17 cellular contexts compared by ENCODE assay signal in genomic region chr3:127787966-127788365, GRCh38. TPM values are rescaled to one million over a fixed set of nuclear protein-coding genes. Genes with fewer than 3 reads are reported as not detected.
A peak's percentile ranks its signal among the peaks of the same experiment; 100 is the strongest.
DNase-seq lines count a peak whose midpoint lies in the region; ATAC-seq, FAIRE-seq and TF ChIP-seq lines count a peak whose summit lies in the region.
"Had no signal": no experiment of that assay in that cellular context is flagged by ENCODE, and none has a peak within 500 bp of the region (broad histone marks: within the 10 kb centered on the region; RNA-seq: fewer than 3 reads in every experiment).

No MANE protein-coding gene starts in this region.

- WGBS in right cardiac atrium = 38% methylated on average over 4 of the region's 4 CpGs

- H3K4me1 ChIP-seq in right cardiac atrium (ENCODE audit: control insufficient read depth, insufficient read depth, low read length) (peaks cover 24% of the 10 kb centered on the region), skeletal muscle tissue (ENCODE audit: control insufficient read depth in 3 of 3, insufficient read depth in 3 of 3, low read length in 3 of 3) (peaks cover 85 to 91% (median 91%) of the 10 kb centered on the region in 3 donors)

- H3K27me3 ChIP-seq in AG04450 (ENCODE audit: control insufficient read depth, insufficient read depth, low read length) = no peaks in the 10 kb centered on the region
- no peaks in the 10 kb centered on the region for H3K27me3 ChIP-seq in right cardiac atrium (ENCODE audit: control insufficient read depth, insufficient read depth)
- H3K27me3 ChIP-seq in skeletal muscle tissue (ENCODE audit: control insufficient read depth in 3 of 3, insufficient read depth in 3 of 3, low read length in 3 of 3) = no peaks in the 10 kb centered on the region
- H3K27me3 ChIP-seq: SJSA1 had no signal

- H3K27ac ChIP-seq in AG04450 (ENCODE audit: low read depth, low read length) = peak overlapping the region; percentile 21
- peak overlapping the region; percentile 88 for H3K27ac ChIP-seq in angular gyrus (ENCODE audit: low read depth, low read length)
- H3K27ac ChIP-seq in right cardiac atrium (ENCODE audit: low read length) = peak overlapping the region; percentile 71
- H3K27ac ChIP-seq in skeletal muscle tissue (ENCODE audit: low read depth, low read length) = peak overlapping the region; percentile 77
- H3K27ac ChIP-seq: SJSA1 had no signal

- no peak overlapping the region for H3K4me3 ChIP-seq in AG04450 (ENCODE audit: low read depth, low read length)
- no peak overlapping the region for H3K4me3 ChIP-seq in right cardiac atrium (ENCODE audit: low read length)
- H3K4me3 ChIP-seq in skeletal muscle tissue (ENCODE audit: low read length in 3 of 3) = peak overlapping the region; percentile 45 to 66 (median 54)
- H3K4me3 ChIP-seq: SJSA1 had no signal

- H3K9ac ChIP-seq in skeletal muscle tissue (ENCODE audit: low read depth in 1 of 3, low read length in 3 of 3) = peak overlapping the region; percentile 61 to 81 (median 63)

- TF ChIP-seq CTCF in AG04450 (IDR thresholded peaks at IDR 0.05; ENCODE audit: low read depth, low read length) = no peak

- no peak for DNase-seq in AG04450 (ENCODE audit: low read depth, low spot score)
- no peak for DNase-seq in right cardiac atrium
- DNase-seq in GM12891 (ENCODE audit: insufficient read length, low spot score) = no peak
- DNase-seq in kidney glomerular epithelial cell (lab: John Stamatoyannopoulos, UW) = no peak
- DNase-seq: EL, endodermal cell, HCEC 1CT, naive B cell, NCI-H1436 treated with DMSO at 0.1 percent for 48 hours, NCI-H524 had no signal

- ATAC-seq in right cardiac atrium (no peak), GM19455 (IDR thresholded peaks at IDR 0.05; ENCODE audit: unreplicated experiment) (no peak), GM21360 (IDR thresholded peaks at IDR 0.05; ENCODE audit: unreplicated experiment) (no peak)
- ATAC-seq: activated CD4-positive, CD25-positive, alpha-beta regulatory T cell treated with anti-CD3 and anti-CD28 coated beads, Interleukin-2, amount 50 U/mL, for 24 hours; activated T-helper 17 cell treated with anti-CD3 and anti-CD28 coated beads, Interleukin-2, amount 50 U/mL, for 72 hours had no signal

- POLR2A ChIA-PET in AG04450 (lab: Yijun Ruan, JAX) = no interaction called here

- intact Hi-C loops in right cardiac atrium (cut with DNase I) = no loop called here

- FAIRE-seq in GM12891 (lab: Jason Lieb, UNC) = no peak

- H3K36me3 ChIP-seq in skeletal muscle tissue (ENCODE audit: control insufficient read depth in 3 of 3, insufficient read depth in 3 of 3, low read length in 3 of 3) = peaks cover 0 to 3% (median 0%) of the 10 kb centered on the region in 3 donors

- CTCF ChIA-PET in AG04450 (lab: Charles Lee) = interaction anchor here (0.9 kb wide), 1 partner anchor 9 kb away, joined by 3 read pairs; no protein-coding TSS in a partner anchor

- TF ChIP-seq POLR2A in GM12891 (IDR thresholded peaks at IDR 0.05; ENCODE audit: low read depth, low read length) = no peak

- H3K9me3 ChIP-seq in AG04450 (ENCODE audit: control insufficient read depth, insufficient read depth, low read length) (no peaks in the 10 kb centered on the region), right cardiac atrium (ENCODE audit: control insufficient read depth, low read length) (no peaks in the 10 kb centered on the region), skeletal muscle tissue (ENCODE audit: control insufficient read depth in 3 of 3, low read length in 3 of 3) (no peaks in the 10 kb centered on the region)
- H3K9me3 ChIP-seq: SJSA1 had no signal

TF ChIP-seq in GM12891, 5 proteins besides CTCF, POLR2A, EP300 and RAD21:
- TF ChIP-seq POU2F2 (IDR thresholded peaks at IDR 0.05; ENCODE audit: low read depth, low read length) = no peak
- TF ChIP-seq POLR2AphosphoS5 (IDR thresholded peaks at IDR 0.05; ENCODE audit: low read depth, low read length) = no peak
- TF ChIP-seq PAX5 (IDR thresholded peaks at IDR 0.05; ENCODE audit: insufficient read depth, low read length, severe bottlenecking) = no peak
- TF ChIP-seq SPI1 (IDR thresholded peaks at IDR 0.05; ENCODE audit: low read depth, low read length) = no peak
- no peak for TF ChIP-seq TAF1 (IDR thresholded peaks at IDR 0.05; ENCODE audit: low read depth, low read length)
TF ChIP-seq in GM12891: peak in this region for 0.

RNA-seq across cellular contexts. Expression of gene MGLL, which starts 34.3 kb away (rescaled TPM):
- polyA plus RNA-seq in AG04450 (2011; rRNA removed) (49.1 and 51.5 TPM in 2 replicates), right cardiac atrium (64.9 TPM)
- polyA minus RNA-seq in AG04450 (2011; rRNA and poly(A)+ RNA removed) = 67.4 and 85.4 TPM in 2 replicates
- total RNA-seq in right cardiac atrium (10 to 100 TPM; 52.2 to 80.4 (median 65.3) TPM), skeletal muscle tissue (12.5 TPM)
- polyA plus RNA-seq in GM12891 (2012; ENCODE audit: low read depth, missing spikeins) = 49.8 TPM

Comparison
In these comparisons a context has a peak if more than half of its experiments do, and no peak if none do; other contexts are left out.
1. H3K27ac ChIP-seq: peak in every context shown above with its lines; median percentile 88 in angular gyrus; 77 in skeletal muscle tissue; 71 in right cardiac atrium; 21 in AG04450.
2. H3K4me3 ChIP-seq: peak in skeletal muscle tissue (3 of 3); none in AG04450 (single experiment) and right cardiac atrium (single experiment).